Comparison of ENCODE assay signal across 2 cellular contexts in the genomic region with DNA sequence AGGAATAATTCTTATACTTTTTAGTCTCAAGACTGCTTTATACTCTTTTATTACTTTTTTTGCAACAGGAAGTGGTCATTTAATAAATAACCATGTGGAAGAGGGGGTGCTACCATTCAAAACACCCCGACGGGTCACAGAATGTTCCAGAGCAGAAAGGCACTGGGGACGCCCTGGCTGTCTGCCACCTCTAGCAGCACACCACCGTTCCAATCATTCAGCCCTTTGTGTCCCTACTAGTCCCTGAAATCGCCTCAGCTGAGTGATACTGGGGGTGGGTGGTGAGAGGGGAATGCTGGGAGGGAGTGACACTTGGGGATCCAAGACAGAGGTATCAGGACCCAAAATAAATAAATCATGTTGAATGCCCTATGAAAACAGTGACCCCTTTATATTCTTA.
TF ChIP-seq lines count a peak whose summit lies in the region.

No MANE protein-coding gene starts in this region.

TF ChIP-seq in A549, 52 proteins besides CTCF, POLR2A, EP300 and RAD21 (continued from another document):
- no peak for TF ChIP-seq RNF2 (IDR thresholded peaks at IDR 0.05; ENCODE audit: borderline replicate concordance, low read depth)
- no peak for TF ChIP-seq HEYL (CRISPR knock-in tag; IDR thresholded peaks at IDR 0.05)
- TF ChIP-seq REST (IDR thresholded peaks at IDR 0.05), result no peak
- no peak for TF ChIP-seq RFX5 (IDR thresholded peaks at IDR 0.05)
- no peak for TF ChIP-seq HMGXB4 (CRISPR knock-in tag; IDR thresholded peaks at IDR 0.05; ENCODE audit: borderline replicate concordance)
- no peak for TF ChIP-seq MYC (IDR thresholded peaks at IDR 0.05; ENCODE audit: borderline replicate concordance, low read length)
- no peak for TF ChIP-seq HOXA7 (CRISPR knock-in tag; IDR thresholded peaks at IDR 0.05)
- no peak for TF ChIP-seq CBX2 (IDR thresholded peaks at IDR 0.05; ENCODE audit: borderline replicate concordance, low read depth)
- no peak for TF ChIP-seq POLR2AphosphoS2 (conservative IDR thresholded peaks at IDR 0.05; ENCODE audit: low read length)
- no peak for TF ChIP-seq KDM1A (IDR thresholded peaks at IDR 0.05; ENCODE audit: low read depth)
- no peak for TF ChIP-seq USF2 (IDR thresholded peaks at IDR 0.05)
- no peak for TF ChIP-seq BCL3 (IDR thresholded peaks at IDR 0.05)

TF ChIP-seq in GM23338, 12 proteins besides CTCF, POLR2A, EP300 and RAD21 (continued from another document):
- TF ChIP-seq, protein P1, sequence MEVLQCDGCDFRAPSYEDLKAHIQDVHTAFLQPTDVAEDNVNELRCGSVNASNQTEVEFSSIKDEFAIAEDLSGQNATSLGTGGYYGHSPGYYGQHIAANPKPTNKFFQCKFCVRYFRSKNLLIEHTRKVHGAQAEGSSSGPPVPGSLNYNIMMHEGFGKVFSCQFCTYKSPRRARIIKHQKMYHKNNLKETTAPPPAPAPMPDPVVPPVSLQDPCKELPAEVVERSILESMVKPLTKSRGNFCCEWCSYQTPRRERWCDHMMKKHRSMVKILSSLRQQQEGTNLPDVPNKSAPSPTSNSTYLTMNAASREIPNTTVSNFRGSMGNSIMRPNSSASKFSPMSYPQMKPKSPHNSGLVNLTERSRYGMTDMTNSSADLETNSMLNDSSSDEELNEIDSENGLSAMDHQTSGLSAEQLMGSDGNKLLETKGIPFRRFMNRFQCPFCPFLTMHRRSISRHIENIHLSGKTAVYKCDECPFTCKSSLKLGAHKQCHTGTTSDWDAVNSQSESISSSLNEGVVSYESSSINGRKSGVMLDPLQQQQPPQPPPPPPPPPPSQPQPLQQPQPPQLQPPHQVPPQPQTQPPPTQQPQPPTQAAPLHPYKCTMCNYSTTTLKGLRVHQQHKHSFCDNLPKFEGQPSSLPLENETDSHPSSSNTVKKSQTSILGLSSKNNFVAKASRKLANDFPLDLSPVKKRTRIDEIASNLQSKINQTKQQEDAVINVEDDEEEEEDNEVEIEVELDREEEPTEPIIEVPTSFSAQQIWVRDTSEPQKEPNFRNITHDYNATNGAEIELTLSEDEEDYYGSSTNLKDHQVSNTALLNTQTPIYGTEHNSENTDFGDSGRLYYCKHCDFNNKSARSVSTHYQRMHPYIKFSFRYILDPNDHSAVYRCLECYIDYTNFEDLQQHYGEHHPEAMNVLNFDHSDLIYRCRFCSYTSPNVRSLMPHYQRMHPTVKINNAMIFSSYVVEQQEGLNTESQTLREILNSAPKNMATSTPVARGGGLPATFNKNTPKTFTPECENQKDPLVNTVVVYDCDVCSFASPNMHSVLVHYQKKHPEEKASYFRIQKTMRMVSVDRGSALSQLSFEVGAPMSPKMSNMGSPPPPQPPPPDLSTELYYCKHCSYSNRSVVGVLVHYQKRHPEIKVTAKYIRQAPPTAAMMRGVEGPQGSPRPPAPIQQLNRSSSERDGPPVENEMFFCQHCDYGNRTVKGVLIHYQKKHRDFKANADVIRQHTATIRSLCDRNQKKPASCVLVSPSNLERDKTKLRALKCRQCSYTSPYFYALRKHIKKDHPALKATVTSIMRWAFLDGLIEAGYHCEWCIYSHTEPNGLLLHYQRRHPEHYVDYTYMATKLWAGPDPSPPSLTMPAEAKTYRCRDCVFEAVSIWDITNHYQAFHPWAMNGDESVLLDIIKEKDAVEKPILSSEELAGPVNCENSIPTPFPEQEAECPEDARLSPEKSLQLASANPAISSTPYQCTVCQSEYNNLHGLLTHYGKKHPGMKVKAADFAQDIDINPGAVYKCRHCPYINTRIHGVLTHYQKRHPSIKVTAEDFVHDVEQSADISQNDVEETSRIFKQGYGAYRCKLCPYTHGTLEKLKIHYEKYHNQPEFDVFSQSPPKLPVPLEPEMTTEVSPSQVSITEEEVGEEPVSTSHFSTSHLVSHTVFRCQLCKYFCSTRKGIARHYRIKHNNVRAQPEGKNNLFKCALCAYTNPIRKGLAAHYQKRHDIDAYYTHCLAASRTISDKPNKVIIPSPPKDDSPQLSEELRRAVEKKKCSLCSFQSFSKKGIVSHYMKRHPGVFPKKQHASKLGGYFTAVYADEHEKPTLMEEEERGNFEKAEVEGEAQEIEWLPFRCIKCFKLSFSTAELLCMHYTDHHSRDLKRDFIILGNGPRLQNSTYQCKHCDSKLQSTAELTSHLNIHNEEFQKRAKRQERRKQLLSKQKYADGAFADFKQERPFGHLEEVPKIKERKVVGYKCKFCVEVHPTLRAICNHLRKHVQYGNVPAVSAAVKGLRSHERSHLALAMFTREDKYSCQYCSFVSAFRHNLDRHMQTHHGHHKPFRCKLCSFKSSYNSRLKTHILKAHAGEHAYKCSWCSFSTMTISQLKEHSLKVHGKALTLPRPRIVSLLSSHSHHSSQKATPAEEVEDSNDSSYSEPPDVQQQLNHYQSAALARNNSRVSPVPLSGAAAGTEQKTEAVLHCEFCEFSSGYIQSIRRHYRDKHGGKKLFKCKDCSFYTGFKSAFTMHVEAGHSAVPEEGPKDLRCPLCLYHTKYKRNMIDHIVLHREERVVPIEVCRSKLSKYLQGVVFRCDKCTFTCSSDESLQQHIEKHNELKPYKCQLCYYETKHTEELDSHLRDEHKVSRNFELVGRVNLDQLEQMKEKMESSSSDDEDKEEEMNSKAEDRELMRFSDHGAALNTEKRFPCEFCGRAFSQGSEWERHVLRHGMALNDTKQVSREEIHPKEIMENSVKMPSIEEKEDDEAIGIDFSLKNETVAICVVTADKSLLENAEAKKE (CRISPR knock-in tag; IDR thresholded peaks at IDR 0.05), result no peak
- TF ChIP-seq NANOG (IDR thresholded peaks at IDR 0.05; ENCODE audit: borderline replicate concordance), result no peak
- no peak for TF ChIP-seq STAT1 (IDR thresholded peaks at IDR 0.05; ENCODE audit: unreplicated experiment)
- no peak for TF ChIP-seq JUNB (IDR thresholded peaks at IDR 0.05; ENCODE audit: unreplicated experiment)
- no peak for TF ChIP-seq POLR2AphosphoS5 (IDR thresholded peaks at IDR 0.05; ENCODE audit: low read depth)
- TF ChIP-seq ETS1 (IDR thresholded peaks at IDR 0.05), result no peak
- TF ChIP-seq REST (IDR thresholded peaks at IDR 0.05; ENCODE audit: unreplicated experiment), result no peak
- no peak for TF ChIP-seq ZNF114 (CRISPR knock-in tag; IDR thresholded peaks at IDR 0.05)
